In genomic region chr14:95998656-95999055, GRCh38 we compare ENCODE assay signal across 9 cellular contexts. TPM values are rescaled to one million over a fixed set of nuclear protein-coding genes. Genes with fewer than 3 reads are reported as not detected.
DNase-seq lines count a peak whose midpoint lies in the region; ATAC-seq lines count a peak whose summit lies in the region.
"Had no signal": no experiment of that assay in that cellular context is flagged by ENCODE, and none has a peak within 500 bp of the region (broad histone marks: within the 10 kb centered on the region; RNA-seq: fewer than 3 reads in every experiment).

No MANE protein-coding gene starts in this region.

- no peak overlapping the region for H3K27ac ChIP-seq in Karpas-422 (ENCODE audit: low read length)

- no peaks in the 10 kb centered on the region for H3K36me3 ChIP-seq in Karpas-422 (ENCODE audit: insufficient read depth, low read length)
- no peaks in the 10 kb centered on the region for H3K36me3 ChIP-seq in H7 (replicated peaks; ENCODE audit: control insufficient read depth, insufficient read depth, low read length)

- H3K27me3 ChIP-seq in Karpas-422 (ENCODE audit: low read length): no peaks in the 10 kb centered on the region
- no peaks in the 10 kb centered on the region for H3K27me3 ChIP-seq in H7 (ENCODE audit: control insufficient read depth, insufficient read depth, low read length)

- H3K4me3 ChIP-seq in Karpas-422 (ENCODE audit: low read length): no peak overlapping the region
- H3K4me3 ChIP-seq in H7 (ENCODE audit: insufficient read depth, low read depth, low read length): no peak overlapping the region
- H3K4me3 ChIP-seq: lung had no signal

- no peak for ATAC-seq in left ventricle myocardium superior
- ATAC-seq in GM18498 (IDR thresholded peaks at IDR 0.05; ENCODE audit: unreplicated experiment): no peak

- no peaks in the 10 kb centered on the region for H4K20me1 ChIP-seq in Karpas-422 (ENCODE audit: insufficient read depth, low read depth, low read length)

- H3K9ac ChIP-seq in Karpas-422 (ENCODE audit: low read length): no peak overlapping the region

- intact Hi-C loops in left ventricle myocardium superior (cut with micrococcal nuclease): no loop called here

- H3K4me2 ChIP-seq in Karpas-422 (ENCODE audit: low read depth, low read length, poor library complexity, severe bottlenecking): no peak overlapping the region

- DNase-seq in AG20443 (ENCODE audit: low spot score): peak; percentile 52
- DNase-seq in Karpas-422: peak; percentile 82
- DNase-seq in amniotic epithelial cell (ENCODE audit: low read depth): peak; percentile 36
- peak; percentile 14 for DNase-seq in left kidney (ENCODE audit: low read depth, low spot score)
- no peak for DNase-seq in H7
- DNase-seq in stimulated activated CD4-positive, alpha-beta T cell treated with anti-CD3 and anti-CD28 coated beads, Interleukin-4, amount 100 ng/mL, for 24 hours: no peak
- no peak for DNase-seq in left ventricle myocardium superior

- no peaks in the 10 kb centered on the region for H3K79me2 ChIP-seq in Karpas-422 (ENCODE audit: low read length)

- H3K9me2 ChIP-seq in Karpas-422 (replicated peaks; ENCODE audit: insufficient read depth, low read length): no peaks in the 10 kb centered on the region

- peaks cover 14% of the 10 kb centered on the region for H3K4me1 ChIP-seq in Karpas-422 (ENCODE audit: low read length)

- no peak overlapping the region for H2AFZ ChIP-seq in Karpas-422 (ENCODE audit: low read length)

- H3K9me3 ChIP-seq in Karpas-422 (ENCODE audit: low read length): no peaks in the 10 kb centered on the region

RNA-seq across cellular contexts. Expression of gene C14orf132, which starts 40.5 kb away (rescaled TPM):
- 0.07 and 0.11 TPM in 2 replicates for total RNA-seq in Karpas-422 (2014; rRNA removed; shearing (Covaris generic); ENCODE audit: low replicate concordance)
- total RNA-seq in H7 (2014; rRNA removed; shearing (Covaris generic)): 12.1 and 12.5 TPM in 2 replicates
- 2.4 TPM for total RNA-seq in left ventricle myocardium superior

Comparison
In these comparisons a context has a peak if more than half of its experiments do, and no peak if none do; other contexts are left out.
1. DNase-seq: peak in AG20443 (single experiment), Karpas-422 (single experiment), amniotic epithelial cell (single experiment) and left kidney (single experiment); none in H7 (single experiment), stimulated activated CD4-positive, alpha-beta T cell treated with anti-CD3 and anti-CD28 coated beads, Interleukin-4, amount 100 ng/mL, for 24 hours (single experiment) and left ventricle myocardium superior (single experiment).